Comparison of ENCODE assay signal across 15 cellular contexts in genomic region chr7:91182819-91183405, GRCh38.
DNase-seq lines count a peak whose midpoint lies in the region; ATAC-seq, FAIRE-seq and TF ChIP-seq lines count a peak whose summit lies in the region.
"Had no signal": no experiment of that assay in that cellular context is flagged by ENCODE, and none has a peak within 500 bp of the region (broad histone marks: within the 10 kb centered on the region; RNA-seq: fewer than 3 reads in every experiment).

No MANE protein-coding gene starts in this region.

- peak overlapping the region in 1 of 4 experiments; percentile 3 for H3K4me3 ChIP-seq in fibroblast of lung (replicated peaks in 1 of 4; ENCODE audit: control extremely low read depth in 1 of 4, insufficient read depth in 1 of 4, low read depth in 3 of 4, low read length in 4 of 4)
- H3K4me3 ChIP-seq in gastroesophageal sphincter, result no peak overlapping the region

- H2AFZ ChIP-seq in fibroblast of lung (ENCODE audit: low read length), result no peak overlapping the region

- ATAC-seq in SK-N-SH treated with all-trans-retinoic acid at 6 μM for 48 hours (peak; percentile 99), GM18873 (IDR thresholded peaks at IDR 0.05; ENCODE audit: low FRiP score, unreplicated experiment) (no peak), gastroesophageal sphincter (no peak)

- H3K9me3 ChIP-seq in fibroblast of lung (ENCODE audit: control insufficient read depth, insufficient read depth, low read depth, low read length) (no peaks in the 10 kb centered on the region), gastroesophageal sphincter (peaks cover 0 to 7% (median 0%) of the 10 kb centered on the region in 3 donors)

- TF ChIP-seq EP300 in gastroesophageal sphincter (IDR thresholded peaks at IDR 0.05), result no peak

- no peak for FAIRE-seq in GM19239 (lab: Jason Lieb, UNC)

- H3K36me3 ChIP-seq in fibroblast of lung (ENCODE audit: control insufficient read depth, insufficient read depth, low read length) (no peaks in the 10 kb centered on the region), gastroesophageal sphincter (no peaks in the 10 kb centered on the region)

- peak overlapping the region; percentile 63 for H3K27ac ChIP-seq in fibroblast of lung (ENCODE audit: insufficient read depth, low read length)
- H3K27ac ChIP-seq in gastroesophageal sphincter, result no peak overlapping the region

- no peaks in the 10 kb centered on the region for H3K27me3 ChIP-seq in fibroblast of lung (ENCODE audit: control insufficient read depth, insufficient read depth, low read length)
- H3K27me3 ChIP-seq in gastroesophageal sphincter, result no peaks in the 10 kb centered on the region

- peak; percentile 77 for DNase-seq in GM03348 (ENCODE audit: low spot score)
- peak; percentile 97 to 98 for DNase-seq in fibroblast of lung (ENCODE audit: low read depth in 2 of 2)
- peak; percentile 27 for DNase-seq in pulmonary artery endothelial cell (ENCODE audit: low read depth, low spot score)
- DNase-seq in GM13976 (ENCODE audit: low spot score), result no peak
- DNase-seq in GM19239 (ENCODE audit: insufficient read length, low spot score), result no peak
- DNase-seq: activated CD4-positive, alpha-beta memory T cell treated with anti-CD3 and anti-CD28 coated beads for 36 hours; activated gamma-delta T cell; COR-L47; H7; hypothalamus; mesendoderm; posterior cingulate gyrus had no signal

- no peaks in the 10 kb centered on the region for H3K79me2 ChIP-seq in fibroblast of lung (ENCODE audit: control insufficient read depth, insufficient read depth, low read length)

- TF ChIP-seq CTCF in fibroblast of lung (conservative IDR thresholded peaks at IDR 0.05 in 1 of 2, IDR thresholded peaks at IDR 0.05 in 1 of 2; ENCODE audit: low read depth in 1 of 2, low read length in 2 of 2), result no peak
- no peak for TF ChIP-seq CTCF in GM13976 (IDR thresholded peaks at IDR 0.05; ENCODE audit: borderline replicate concordance, control extremely low read depth, extremely low read depth, insufficient read depth, missing control alignments)
- no peak for TF ChIP-seq CTCF in gastroesophageal sphincter (IDR thresholded peaks at IDR 0.05)

- H3K4me2 ChIP-seq in fibroblast of lung (ENCODE audit: extremely low read depth, insufficient read depth, low read length), result peak overlapping the region; percentile 59

- TF ChIP-seq POLR2A in gastroesophageal sphincter (IDR thresholded peaks at IDR 0.05), result no peak

- in situ Hi-C loops in GM13976 (cut with MboI; ENCODE audit: low sequenced_read_pairs, unreplicated experiment), result no loop called here

- no peaks in the 10 kb centered on the region for H4K20me1 ChIP-seq in fibroblast of lung (ENCODE audit: control insufficient read depth, extremely low read depth, insufficient read depth, low read length)

- WGBS in gastroesophageal sphincter (ENCODE audit: low coverage in 1 of 2), 2 donors, result 31 to 45% methylated on average over 3 of the region's 3 CpGs

- no peak overlapping the region for H3K9ac ChIP-seq in fibroblast of lung (ENCODE audit: insufficient read depth, low read length)

- peaks cover 9% of the 10 kb centered on the region for H3K4me1 ChIP-seq in fibroblast of lung (ENCODE audit: control insufficient read depth, extremely low read depth, insufficient read depth, low read length)
- H3K4me1 ChIP-seq in gastroesophageal sphincter, result no peaks in the 10 kb centered on the region

TF ChIP-seq in SK-N-SH treated with all-trans-retinoic acid at 6 μM for 48 hours, 23 proteins besides CTCF, POLR2A, EP300 and RAD21:
- TF ChIP-seq ISL1 (CRISPR knock-in tag; IDR thresholded peaks at IDR 0.05), result peak; percentile 42
- no peak for TF ChIP-seq ESRRG (CRISPR knock-in tag; IDR thresholded peaks at IDR 0.05)

Comparison
In these comparisons a context has a peak if more than half of its experiments do, and no peak if none do; other contexts are left out.
1. DNase-seq: peak in GM03348 (single experiment), fibroblast of lung (2 of 2) and pulmonary artery endothelial cell (single experiment); none in GM13976 (single experiment) and GM19239 (single experiment).